ENCODE assay signal across 10 cellular contexts in genomic region chr3:188284455-188285212, GRCh38.
DNase-seq lines count a peak whose midpoint lies in the region; ATAC-seq lines count a peak whose summit lies in the region.
"Had no signal": no experiment of that assay in that cellular context is flagged by ENCODE, and none has a peak within 500 bp of the region (broad histone marks: within the 10 kb centered on the region; RNA-seq: fewer than 3 reads in every experiment).

No MANE protein-coding gene starts in this region.

- H3K27ac ChIP-seq in rectal smooth muscle tissue (ENCODE audit: low read depth, low read length) = peak overlapping the region; percentile 53

- ATAC-seq in HG03442 (IDR thresholded peaks at IDR 0.05; ENCODE audit: unreplicated experiment) = no peak

- H3K9ac ChIP-seq in adipocyte (ENCODE audit: low read length) (peak overlapping the region; percentile 10), rectal smooth muscle tissue (ENCODE audit: low read length) (no peak overlapping the region)

- no peaks in the 10 kb centered on the region for H3K9me3 ChIP-seq in adipocyte (ENCODE audit: control insufficient read depth, low read length)

- no peaks in the 10 kb centered on the region for H3K27me3 ChIP-seq in adipocyte (replicated peaks; ENCODE audit: control insufficient read depth, insufficient read depth, low read length)
- no peaks in the 10 kb centered on the region for H3K27me3 ChIP-seq in rectal smooth muscle tissue (ENCODE audit: control insufficient read depth, insufficient read depth, low read length)

- H3K4me3 ChIP-seq in adipocyte (ENCODE audit: low read length) (no peak overlapping the region), rectal smooth muscle tissue (ENCODE audit: low read length) (no peak overlapping the region)

- H3K36me3 ChIP-seq in adipocyte (ENCODE audit: control insufficient read depth, insufficient read depth, low read length, severe bottlenecking) (no peaks in the 10 kb centered on the region), rectal smooth muscle tissue (ENCODE audit: control insufficient read depth, insufficient read depth, low read length) (no peaks in the 10 kb centered on the region)

- DNase-seq in stimulated activated naive CD4-positive, alpha-beta T cell treated with Interleukin-2 at 50 U/mL for 16 hours (lab: John Stamatoyannopoulos, UW) = peak; percentile 52
- no peak for DNase-seq in stimulated activated naive CD4-positive, alpha-beta T cell (lab: John Stamatoyannopoulos, UW)
- DNase-seq in adipocyte (ENCODE audit: low read depth) = no peak
- DNase-seq in DMS53 (lab: John Stamatoyannopoulos, UW) = no peak
- no peak for DNase-seq in SIG-M5 treated with dmso at 0.1 percent for 504 hours (lab: John Stamatoyannopoulos, UW; ENCODE audit: unreplicated experiment)
- no peak for DNase-seq in NCI-H524 treated with DMSO at 0.1 percent for 48 hours (lab: John Stamatoyannopoulos, UW)
- DNase-seq: effector CD8-positive, alpha-beta T cell; NCI-H510A had no signal

- H3K4me1 ChIP-seq in adipocyte (ENCODE audit: control insufficient read depth, insufficient read depth, low read length) = peaks cover 64% of the 10 kb centered on the region
- H3K4me1 ChIP-seq in rectal smooth muscle tissue (ENCODE audit: control insufficient read depth, insufficient read depth, low read length) = peaks cover 52% of the 10 kb centered on the region
